In genomic region chr1:179043907-179044306, GRCh38 we compare ENCODE assay signal across 28 cellular contexts.
"Had no signal": no experiment of that assay in that cellular context is flagged by ENCODE, and none has a peak within 500 bp of the region (broad histone marks: within the 10 kb centered on the region; RNA-seq: fewer than 3 reads in every experiment).

No MANE protein-coding gene starts in this region.

- H3K4me1 ChIP-seq: pancreas, prostate gland had no signal

- H3K4me3 ChIP-seq: heart left ventricle, hepatocyte, left ventricle myocardium inferior, lung, pancreas, prostate gland, skin epidermis, stomach, suprapubic skin, thoracic aorta, tibial artery, upper lobe of right lung had no signal

- H3K27me3 ChIP-seq: heart left ventricle, hepatocyte, pancreas, stomach, suprapubic skin, tibial artery, upper lobe of right lung had no signal

- H3K27me3 Mint-ChIP-seq: naive thymus-derived CD4-positive, alpha-beta T cell; natural killer cell treated with Interleukin-12 subunit alpha and Interleukin-12 subunit beta and Interleukin-15 and Interleukin-18, amount 100 ng/mL, for 72 hours; stimulated activated naive B cell treated with anti-CD40 and anti-IgM and Interleukin-4, amounts not matched to agents 10 μg/mL and 1 μg/mL and 100 μg/mL, for 72 hours had no signal

- H3K36me3 ChIP-seq: pancreas, prostate gland, suprapubic skin, upper lobe of right lung had no signal

- H3K36me3 Mint-ChIP-seq: natural killer cell treated with Interleukin-12 subunit alpha and Interleukin-12 subunit beta and Interleukin-15 and Interleukin-18, amount 100 ng/mL, for 72 hours had no signal

- ATAC-seq: natural killer cell treated with Interleukin-12 subunit alpha and Interleukin-12 subunit beta and Interleukin-15 and Interleukin-18, amount 100 ng/mL, for 72 hours; pancreas; sciatic nerve; stimulated activated naive B cell treated with anti-CD40 and anti-IgM and Interleukin-4, amounts not matched to agents 10 μg/mL and 1 μg/mL and 100 μg/mL, for 72 hours; upper lobe of right lung had no signal

- H3K9me3 ChIP-seq: heart left ventricle, left ventricle myocardium inferior, pancreas, prostate gland, stomach, suprapubic skin, thoracic aorta, tibial artery, upper lobe of right lung had no signal

- DNase-seq: heart left ventricle; islet precursor cell; left ventricle myocardium inferior; mesendoderm; naive thymus-derived CD4-positive, alpha-beta T cell; pancreas; retina; right cardiac atrium; stimulated activated CD4-positive, alpha-beta T cell treated with anti-CD3 and anti-CD28 coated beads, Interleukin-12 subunit alpha, Interleukin-12 subunit beta, amount 100 ng/mL, for 4 hours; stimulated activated CD4-positive, alpha-beta T cell treated with anti-CD3 and anti-CD28 coated beads, Interleukin-15, amount 100 ng/mL, for 24 hours; stimulated activated CD4-positive, alpha-beta T cell treated with anti-CD3 and anti-CD28 coated beads, Interleukin-2, amount 100 ng/mL, for 24 hours; stimulated activated CD4-positive, alpha-beta T cell treated with anti-CD3 and anti-CD28 coated beads, Interleukin-4, amount 100 ng/mL, for 1 hour; stimulated activated naive B cell treated with anti-CD40 and anti-IgM and Interleukin-4, amounts not matched to agents 10 μg/mL and 1 μg/mL and 100 μg/mL, for 72 hours; stimulated activated naive CD8-positive, alpha-beta T cell treated with anti-CD3 and anti-CD28 coated beads, Interleukin-15, Interleukin-2, amounts not matched to agents 100 U/mL and 50 U/mL, for 24 hours; stomach; tibial artery; trophoblast cell; upper lobe of right lung had no signal

- H3K4me3 Mint-ChIP-seq: mesothelial cell of epicardium; naive thymus-derived CD4-positive, alpha-beta T cell; natural killer cell treated with Interleukin-12 subunit alpha and Interleukin-12 subunit beta and Interleukin-15 and Interleukin-18, amount 100 ng/mL, for 72 hours; stimulated activated naive B cell treated with anti-CD40 and anti-IgM and Interleukin-4, amounts not matched to agents 10 μg/mL and 1 μg/mL and 100 μg/mL, for 72 hours had no signal

- H2AFZ ChIP-seq: hepatocyte had no signal

- FAIRE-seq: pancreas, urothelium cell line had no signal

- H3K4me2 ChIP-seq: hepatocyte had no signal

- H3K27ac ChIP-seq: heart left ventricle, hepatocyte, left ventricle myocardium inferior, pancreas, prostate gland, skin epidermis, stomach, suprapubic skin, thoracic aorta, tibial artery, upper lobe of right lung had no signal

- H3K9me3 Mint-ChIP-seq: naive thymus-derived CD4-positive, alpha-beta T cell; natural killer cell treated with Interleukin-12 subunit alpha and Interleukin-12 subunit beta and Interleukin-15 and Interleukin-18, amount 100 ng/mL, for 72 hours; stimulated activated naive B cell treated with anti-CD40 and anti-IgM and Interleukin-4, amounts not matched to agents 10 μg/mL and 1 μg/mL and 100 μg/mL, for 72 hours had no signal

- H3K27ac Mint-ChIP-seq: mesothelial cell of epicardium; naive thymus-derived CD4-positive, alpha-beta T cell; natural killer cell treated with Interleukin-12 subunit alpha and Interleukin-12 subunit beta and Interleukin-15 and Interleukin-18, amount 100 ng/mL, for 72 hours; stimulated activated naive B cell treated with anti-CD40 and anti-IgM and Interleukin-4, amounts not matched to agents 10 μg/mL and 1 μg/mL and 100 μg/mL, for 72 hours had no signal
